23 cellular contexts compared by ENCODE assay signal in genomic region chr13:34617684-34618083, GRCh38.
"Had no signal": no experiment of that assay in that cellular context is flagged by ENCODE, and none has a peak within 500 bp of the region (broad histone marks: within the 10 kb centered on the region; RNA-seq: fewer than 3 reads in every experiment).

No MANE protein-coding gene starts in this region.

- H3K4me3 Mint-ChIP-seq: activated naive CD8-positive, alpha-beta T cell; activated T-cell treated with anti-CD3 and anti-CD28 coated beads, Interleukin-2, amount 50 U/mL, for 4 hours; immature natural killer cell; memory B cell; stimulated activated naive B cell treated with anti-CD40 and anti-IgM and Interleukin-4, amounts not matched to agents 10 μg/mL and 1 μg/mL and 100 μg/mL, for 72 hours; type B pancreatic cell; WTC11 had no signal

- H3K27ac Mint-ChIP-seq: activated naive CD8-positive, alpha-beta T cell; activated T-helper 2 cell treated with anti-CD3 and anti-CD28 coated beads, Interferon-gamma antibody, Interleukin-2, Interleukin-4, amounts not matched to agents 10 μg/mL and 5 μg/mL and 100 μg/mL, durations not matched to agents 14 hours and 24 hours and 36 hours; immature natural killer cell; memory B cell; stimulated activated naive B cell treated with anti-CD40 and anti-IgM and Interleukin-4, amounts not matched to agents 10 μg/mL and 1 μg/mL and 100 μg/mL, for 72 hours; type B pancreatic cell had no signal

- H3K4me1 Mint-ChIP-seq: immature natural killer cell; memory B cell; stimulated activated naive B cell treated with anti-CD40 and anti-IgM and Interleukin-4, amounts not matched to agents 10 μg/mL and 1 μg/mL and 100 μg/mL, for 72 hours had no signal

- H3K4me3 ChIP-seq: testis, vagina had no signal

- DNase-seq: activated CD4-positive, alpha-beta T cell treated with anti-CD3 and anti-CD28 coated beads, Interleukin-2, amount 50 U/mL, for 4 hours; activated CD8-positive, alpha-beta memory T cell treated with anti-CD3 and anti-CD28 coated beads for 24 hours; activated CD8-positive, alpha-beta memory T cell treated with anti-CD3 and anti-CD28 coated beads, Interleukin-2, amount 50 U/mL, for 4 hours; activated naive CD4-positive, alpha-beta T cell; activated T-cell treated with anti-CD3 and anti-CD28 coated beads, Interleukin-2, amount 50 U/mL, for 4 hours; brain microvascular endothelial cell; effector memory CD4-positive, alpha-beta T cell; foreskin melanocyte; immature natural killer cell; nucleus accumbens; posterior cingulate gyrus; small intestine; stimulated activated CD8-positive, alpha-beta memory T cell treated with anti-CD3 and anti-CD28 coated beads, Interleukin-4, amount 100 ng/mL, for 48 hours; stimulated activated naive B cell treated with anti-CD40 and anti-IgM and Interleukin-4, amounts not matched to agents 10 μg/mL and 1 μg/mL and 100 μg/mL, for 72 hours; T-helper 9 cell; testis had no signal

- H3K9me3 Mint-ChIP-seq: memory B cell; stimulated activated naive B cell treated with anti-CD40 and anti-IgM and Interleukin-4, amounts not matched to agents 10 μg/mL and 1 μg/mL and 100 μg/mL, for 72 hours had no signal

- H3K27me3 Mint-ChIP-seq: activated naive CD8-positive, alpha-beta T cell; memory B cell; stimulated activated naive B cell treated with anti-CD40 and anti-IgM and Interleukin-4, amounts not matched to agents 10 μg/mL and 1 μg/mL and 100 μg/mL, for 72 hours; type B pancreatic cell had no signal

- ATAC-seq: activated T-cell treated with anti-CD3 and anti-CD28 coated beads, Interleukin-2, amount 50 U/mL, for 4 hours; sciatic nerve; stimulated activated naive B cell treated with anti-CD40 and anti-IgM and Interleukin-4, amounts not matched to agents 10 μg/mL and 1 μg/mL and 100 μg/mL, for 72 hours; WTC11 had no signal

- H3K36me3 Mint-ChIP-seq: activated naive CD8-positive, alpha-beta T cell; immature natural killer cell; memory B cell; stimulated activated naive B cell treated with anti-CD40 and anti-IgM and Interleukin-4, amounts not matched to agents 10 μg/mL and 1 μg/mL and 100 μg/mL, for 72 hours; type B pancreatic cell; WTC11 had no signal
